ENCODE assay signal across 2 cellular contexts in genomic region chr4:4855293-4856070, GRCh38.
TF ChIP-seq lines count a peak whose summit lies in the region.

No MANE protein-coding gene starts in this region.

TF ChIP-seq in SK-N-SH treated with all-trans-retinoic acid at 6 μM for 48 hours, 23 proteins besides CTCF, POLR2A, EP300 and RAD21 (continued from another document):
- no peak for TF ChIP-seq ARNTL (CRISPR knock-in tag; IDR thresholded peaks at IDR 0.05; ENCODE audit: borderline replicate concordance, low read depth)
- TF ChIP-seq ZNF565 (CRISPR knock-in tag; conservative IDR thresholded peaks at IDR 0.05; ENCODE audit: low read depth), result no peak
- no peak for TF ChIP-seq POU6F1 (CRISPR knock-in tag; IDR thresholded peaks at IDR 0.05; ENCODE audit: borderline replicate concordance, low read depth)
- TF ChIP-seq GLIS3 (CRISPR knock-in tag; IDR thresholded peaks at IDR 0.05), result no peak
- no peak for TF ChIP-seq PATZ1 (CRISPR knock-in tag; IDR thresholded peaks at IDR 0.05; ENCODE audit: borderline replicate concordance)
- TF ChIP-seq ZFP30 (CRISPR knock-in tag; IDR thresholded peaks at IDR 0.05), result no peak

TF ChIP-seq in GM23338, 12 proteins besides CTCF, POLR2A, EP300 and RAD21 (continued from another document):
- no peak for TF ChIP-seq ZNF462 (CRISPR knock-in tag; IDR thresholded peaks at IDR 0.05)
